13 cellular contexts compared by ENCODE assay signal in the genomic region with DNA sequence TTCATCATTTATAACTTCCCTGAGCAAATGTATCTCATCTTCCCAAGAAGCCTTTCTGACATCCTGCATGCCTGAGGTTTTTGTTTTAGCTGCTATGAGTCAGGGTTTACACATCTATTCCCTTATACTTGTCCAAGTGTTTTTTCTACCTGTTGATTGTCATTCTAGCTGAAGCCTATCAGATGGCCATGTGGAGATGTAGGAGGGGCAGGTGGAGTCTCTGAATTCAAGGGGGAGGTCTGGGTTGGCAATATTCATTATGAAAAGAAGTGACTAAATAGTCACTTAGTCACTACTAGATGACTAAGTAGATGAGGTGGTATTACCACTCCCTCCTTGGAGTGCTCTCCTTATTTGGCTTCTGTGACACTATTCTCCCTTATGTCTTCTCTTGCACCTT. TPM values are rescaled to one million over a fixed set of nuclear protein-coding genes. Genes with fewer than 3 reads are reported as not detected.
A peak's percentile ranks its signal among the peaks of the same experiment; 100 is the strongest.
DNase-seq lines count a peak whose midpoint lies in the region; ATAC-seq, FAIRE-seq and TF ChIP-seq lines count a peak whose summit lies in the region.
"Had no signal": no experiment of that assay in that cellular context is flagged by ENCODE, and none has a peak within 500 bp of the region (broad histone marks: within the 10 kb centered on the region; RNA-seq: fewer than 3 reads in every experiment).

No MANE protein-coding gene starts in this region.

- POLR2A ChIA-PET in T-cell (lab: Charles Lee), result no interaction called here

- H3K4me3 Mint-ChIP-seq in T-cell, result no peak overlapping the region
- H3K4me3 Mint-ChIP-seq: CD4-positive, alpha-beta T cell; T-helper 17 cell had no signal

- no peaks in the 10 kb centered on the region for H3K9me3 ChIP-seq in left ventricle myocardium inferior (replicated peaks)
- H3K9me3 ChIP-seq: heart right ventricle, spleen had no signal

- peaks cover 4% of the 10 kb centered on the region for H3K4me1 ChIP-seq in left ventricle myocardium inferior
- H3K4me1 ChIP-seq: spleen had no signal

- H3K27me3 Mint-ChIP-seq in T-cell, result peaks cover 4 to 17% of the 10 kb centered on the region in 2 donors

- no peaks in the 10 kb centered on the region for H3K4me1 Mint-ChIP-seq in T-cell
- H3K4me1 Mint-ChIP-seq: T-helper 17 cell had no signal

- no peak overlapping the region for H3K4me3 ChIP-seq in left ventricle myocardium inferior
- H3K4me3 ChIP-seq: heart right ventricle, spleen had no signal

- H3K27me3 ChIP-seq in left ventricle myocardium inferior (ENCODE audit: low read depth), result no peaks in the 10 kb centered on the region
- H3K27me3 ChIP-seq: heart right ventricle had no signal

- no peak for TF ChIP-seq POLR2A in GM12891 (IDR thresholded peaks at IDR 0.05; ENCODE audit: low read depth, low read length)

- intact Hi-C loops in left ventricle myocardium inferior (cut with micrococcal nuclease), result no loop called here

- H3K27ac ChIP-seq in left ventricle myocardium inferior (replicated peaks), result no peak overlapping the region
- H3K27ac ChIP-seq: heart right ventricle, spleen had no signal

- no peaks in the 10 kb centered on the region for H3K36me3 Mint-ChIP-seq in T-cell

- H3K27ac Mint-ChIP-seq in T-cell, result no peak overlapping the region
- H3K27ac Mint-ChIP-seq: CD4-positive, alpha-beta T cell; T-helper 17 cell had no signal

- peak; percentile 35 for DNase-seq in stimulated activated CD4-positive, alpha-beta T cell treated with anti-CD3 and anti-CD28 coated beads, Interleukin-15, amount 100 ng/mL, for 24 hours
- no peak for DNase-seq in stimulated activated CD4-positive, alpha-beta T cell treated with anti-CD3 and anti-CD28 coated beads, Interleukin-4, amount 100 ng/mL, for 1 hour
- DNase-seq in SW480 (ENCODE audit: low spot score) (peak; percentile 11), islet precursor cell (peak; percentile 67), GM12891 (ENCODE audit: insufficient read length, low spot score) (no peak), left ventricle myocardium inferior (no peak), T-cell (no peak)
- DNase-seq: CD4-positive, alpha-beta T cell; heart right ventricle; NCI-H1105 treated with DMSO at 0.1 percent for 48 hours; spleen; T-helper 17 cell had no signal

- H3K36me3 ChIP-seq in left ventricle myocardium inferior, result no peaks in the 10 kb centered on the region
- H3K36me3 ChIP-seq: heart right ventricle, spleen had no signal

- FAIRE-seq in GM12891 (lab: Jason Lieb, UNC), result no peak

- CTCF ChIA-PET in T-cell (lab: Charles Lee), result no interaction called here

- TF ChIP-seq CTCF in left ventricle myocardium inferior (IDR thresholded peaks at IDR 0.05; ENCODE audit: borderline replicate concordance), result no peak

- no peak for ATAC-seq in GM18873 (IDR thresholded peaks at IDR 0.05; ENCODE audit: low FRiP score, unreplicated experiment)
- ATAC-seq in T-cell (replicated peaks in 1 of 4), result no peak
- ATAC-seq: heart right ventricle, T-helper 17 cell had no signal

- H3K9me3 Mint-ChIP-seq in T-cell, result no peaks in the 10 kb centered on the region
- H3K9me3 Mint-ChIP-seq: CD4-positive, alpha-beta T cell had no signal

TF ChIP-seq in GM12891, 5 proteins besides CTCF, POLR2A, EP300 and RAD21:
- TF ChIP-seq POU2F2 (IDR thresholded peaks at IDR 0.05; ENCODE audit: low read depth, low read length) (no peak), SPI1 (IDR thresholded peaks at IDR 0.05; ENCODE audit: low read depth, low read length) (no peak), PAX5 (IDR thresholded peaks at IDR 0.05; ENCODE audit: insufficient read depth, low read length, severe bottlenecking) (no peak), TAF1 (IDR thresholded peaks at IDR 0.05; ENCODE audit: low read depth, low read length) (no peak), POLR2AphosphoS5 (IDR thresholded peaks at IDR 0.05; ENCODE audit: low read depth, low read length) (no peak)

RNA-seq across cellular contexts. Expression of gene XCL1, which starts 52.4 kb away (rescaled TPM):
- 4.8 TPM for polyA plus RNA-seq in GM12891 (2012; ENCODE audit: low read depth, missing spikeins)
- total RNA-seq in left ventricle myocardium inferior (0.27 TPM), T-cell (1 to 10 TPM in 3 of 5 donors, under 1 TPM in 2; 0.45 to 5.0 (median 3.5) TPM)
- total RNA-seq: T-helper 17 cell had no signal

Comparison
In these comparisons a context has a peak if more than half of its experiments do, and no peak if none do; other contexts are left out.
1. DNase-seq: peak in stimulated activated CD4-positive, alpha-beta T cell treated with anti-CD3 and anti-CD28 coated beads, Interleukin-15, amount 100 ng/mL, for 24 hours (single experiment), SW480 (single experiment) and islet precursor cell (single experiment); none in stimulated activated CD4-positive, alpha-beta T cell treated with anti-CD3 and anti-CD28 coated beads, Interleukin-4, amount 100 ng/mL, for 1 hour (single experiment), GM12891 (single experiment), left ventricle myocardium inferior (single experiment) and T-cell (0 of 34).